8 cellular contexts compared by ENCODE assay signal in the genomic region with DNA sequence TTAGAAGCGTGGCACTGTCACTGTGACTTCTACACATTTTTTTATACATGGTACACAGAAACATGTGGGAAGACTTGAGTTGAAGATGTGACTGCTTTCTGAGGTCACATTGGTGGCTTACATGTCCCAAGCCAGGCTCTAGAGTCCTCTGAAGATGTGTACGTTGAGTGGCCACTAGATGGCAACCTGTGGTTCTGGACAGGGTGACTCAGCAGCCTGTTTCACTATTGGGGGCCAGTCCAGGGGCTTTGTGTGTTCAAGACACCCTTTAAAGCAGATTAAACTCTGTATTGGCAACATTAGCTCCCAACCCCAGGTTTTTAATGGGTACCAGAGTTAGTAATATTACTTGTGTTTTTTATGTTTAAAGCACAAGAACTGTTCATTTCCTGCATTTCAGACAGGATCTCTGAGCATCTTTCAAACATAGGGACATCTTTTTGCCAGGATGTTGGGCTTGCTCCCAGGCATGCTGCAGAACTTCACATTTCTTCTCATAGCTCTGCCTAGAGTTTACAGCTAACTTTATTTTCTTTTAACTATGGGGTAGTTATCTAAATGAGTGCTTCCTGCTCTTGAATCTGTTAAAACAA. TPM values are rescaled to one million over a fixed set of nuclear protein-coding genes. Genes with fewer than 3 reads are reported as not detected.
DNase-seq lines count a peak whose midpoint lies in the region; ATAC-seq and TF ChIP-seq lines count a peak whose summit lies in the region.

No MANE protein-coding gene starts in this region.

- no peak overlapping the region for H3K23ac ChIP-seq in trophoblast cell (ENCODE audit: low read length)

- H3K4me3 Mint-ChIP-seq in activated T-helper 2 cell treated with anti-CD3 and anti-CD28 coated beads, Interferon-gamma antibody, Interleukin-2, Interleukin-4, amounts not matched to agents 10 μg/mL and 5 μg/mL and 100 μg/mL, durations not matched to agents 14 hours and 24 hours and 36 hours (ENCODE audit: low read depth) = no peak overlapping the region

- H2BK12ac ChIP-seq in trophoblast cell (ENCODE audit: low read length) = no peak overlapping the region

- no peak overlapping the region for H2BK120ac ChIP-seq in trophoblast cell (ENCODE audit: insufficient read depth, low read length, poor library complexity)

- no peaks in the 10 kb centered on the region for H3K27me3 Mint-ChIP-seq in activated T-helper 2 cell treated with anti-CD3 and anti-CD28 coated beads, Interferon-gamma antibody, Interleukin-2, Interleukin-4, amounts not matched to agents 10 μg/mL and 5 μg/mL and 100 μg/mL, durations not matched to agents 14 hours and 24 hours and 36 hours (ENCODE audit: low read depth)

- H2BK5ac ChIP-seq in trophoblast cell (ENCODE audit: low read depth, low read length, poor library complexity) = no peak overlapping the region

- H3K4ac ChIP-seq in trophoblast cell (ENCODE audit: low read depth, low read length) = no peak overlapping the region

- no peak overlapping the region for H3K18ac ChIP-seq in trophoblast cell (ENCODE audit: low read length)

- no peaks in the 10 kb centered on the region for H3K9me3 Mint-ChIP-seq in activated T-helper 2 cell treated with anti-CD3 and anti-CD28 coated beads, Interferon-gamma antibody, Interleukin-2, Interleukin-4, amounts not matched to agents 10 μg/mL and 5 μg/mL and 100 μg/mL, durations not matched to agents 14 hours and 24 hours and 36 hours

- no peak overlapping the region for H3K4me2 ChIP-seq in trophoblast cell (ENCODE audit: low read length)

- no peak overlapping the region for H3K14ac ChIP-seq in trophoblast cell (ENCODE audit: low read length)

- no peaks in the 10 kb centered on the region for H3K79me1 ChIP-seq in trophoblast cell (ENCODE audit: low read length)

- intact Hi-C loops in activated T-helper 2 cell treated with anti-CD3 and anti-CD28 coated beads, Interferon-gamma antibody, Interleukin-2, Interleukin-4, amounts not matched to agents 10 μg/mL and 5 μg/mL and 100 μg/mL, durations not matched to agents 14 hours and 24 hours and 36 hours (cut with micrococcal nuclease) = loop anchor here (5.0 kb wide), 2 partner anchors 54 to 131 kb away; a partner anchor contains a TSS
- intact Hi-C loops in vagina (cut with DNase I) = no loop called here

- H4K91ac ChIP-seq in trophoblast cell (ENCODE audit: low read depth, low read length) = no peak overlapping the region

- ATAC-seq in GM21619 (IDR thresholded peaks at IDR 0.05; ENCODE audit: unreplicated experiment) = peak; percentile 98

- TF ChIP-seq POLR2A in vagina (IDR thresholded peaks at IDR 0.05) = no peak

- H2AK5ac ChIP-seq in trophoblast cell (ENCODE audit: low read length) = no peak overlapping the region

- 37% methylated on average over 2 of the region's 2 CpGs for WGBS in HUES64
- no CpG with 5 or more reads among the region's 2 CpGs for whole genome bisulfite sequencing in trophoblast cell (ENCODE audit: extremely low coverage, insufficient coverage, insufficient read length)

- H3K36me3 ChIP-seq in HUES64 (ENCODE audit: insufficient read depth, low read length) = peaks cover 75% of the 10 kb centered on the region
- H3K36me3 ChIP-seq in trophoblast cell (ENCODE audit: control insufficient read depth in 1 of 2, insufficient read depth in 2 of 2, low read length in 2 of 2) = peaks cover 2 to 9% of the 10 kb centered on the region in 2 experiments
- peaks cover 0 to 20% of the 10 kb centered on the region in 2 donors for H3K36me3 ChIP-seq in vagina

- peak; percentile 41 to 66 (median 60) for TF ChIP-seq CTCF in vagina (IDR thresholded peaks at IDR 0.05)

- H3K4me1 ChIP-seq in HUES64 (ENCODE audit: insufficient read depth, low read length) (peaks cover 4% of the 10 kb centered on the region; the same call in 1 of the 2 replicates), trophoblast cell (ENCODE audit: control insufficient read depth in 1 of 2, insufficient read depth in 2 of 2, low read length in 2 of 2) (no peaks in the 10 kb centered on the region), vagina (no peaks in the 10 kb centered on the region)

- H3K27ac ChIP-seq in HUES64 (ENCODE audit: low read depth, low read length) (0 out of 2 replicates have a peak overlapping the region, but pooled peaks have one; percentile 8), trophoblast cell (ENCODE audit: low read depth, low read length) (no peak overlapping the region), vagina (no peak overlapping the region)

- H3K9ac ChIP-seq in HUES64 (ENCODE audit: low read depth, low read length) (no peak overlapping the region), trophoblast cell (ENCODE audit: low read length) (no peak overlapping the region)

- peak; percentile 75 for DNase-seq in ELR (ENCODE audit: low read depth)
- DNase-seq in RPMI8226 = peak; percentile 62
- peak; percentile 29 for DNase-seq in activated T-helper 2 cell treated with anti-CD3 and anti-CD28 coated beads, Interferon-gamma antibody, Interleukin-2, Interleukin-4, amounts not matched to agents 10 μg/mL and 5 μg/mL and 100 μg/mL, durations not matched to agents 14 hours and 24 hours and 36 hours (ENCODE audit: low spot score)
- peak; percentile 79 for DNase-seq in globus pallidus (ENCODE audit: low spot score)
- peak; percentile 31 to 67 for DNase-seq in trophoblast cell
- no peak for DNase-seq in vagina (ENCODE audit: extremely low spot score in 2 of 2)

- H3K27me3 ChIP-seq in HUES64 (ENCODE audit: insufficient read depth, low read length) = no peaks in the 10 kb centered on the region
- H3K27me3 ChIP-seq in trophoblast cell (ENCODE audit: insufficient read depth, low read length) = no peaks in the 10 kb centered on the region
- H3K27me3 ChIP-seq in vagina = no peaks in the 10 kb centered on the region

- H2AFZ ChIP-seq in trophoblast cell (ENCODE audit: insufficient read depth, low read length, poor library complexity) = no peak overlapping the region

- H4K8ac ChIP-seq in trophoblast cell (ENCODE audit: low read depth, low read length) = no peak overlapping the region

- H3K36me3 Mint-ChIP-seq in activated T-helper 2 cell treated with anti-CD3 and anti-CD28 coated beads, Interferon-gamma antibody, Interleukin-2, Interleukin-4, amounts not matched to agents 10 μg/mL and 5 μg/mL and 100 μg/mL, durations not matched to agents 14 hours and 24 hours and 36 hours (ENCODE audit: low read depth) = peaks cover 25% of the 10 kb centered on the region

- H3K4me3 ChIP-seq in HUES64 (ENCODE audit: low read length) = no peak overlapping the region
- H3K4me3 ChIP-seq in trophoblast cell (ENCODE audit: low read depth, low read length) = no peak overlapping the region
- no peak overlapping the region for H3K4me3 ChIP-seq in vagina

- peaks cover 15% of the 10 kb centered on the region for H3K4me1 Mint-ChIP-seq in activated T-helper 2 cell treated with anti-CD3 and anti-CD28 coated beads, Interferon-gamma antibody, Interleukin-2, Interleukin-4, amounts not matched to agents 10 μg/mL and 5 μg/mL and 100 μg/mL, durations not matched to agents 14 hours and 24 hours and 36 hours (ENCODE audit: low read depth)

- no peaks in the 10 kb centered on the region for H3K79me2 ChIP-seq in trophoblast cell (ENCODE audit: control insufficient read depth, insufficient read depth, low read length, poor library complexity)

- no peak overlapping the region for H4K12ac ChIP-seq in trophoblast cell (ENCODE audit: low read depth, low read length)

- H3K9me3 ChIP-seq in HUES64 (ENCODE audit: insufficient read depth, low read depth, low read length) = no peaks in the 10 kb centered on the region
- H3K9me3 ChIP-seq in trophoblast cell (ENCODE audit: insufficient read depth, low read depth, low read length) = no peaks in the 10 kb centered on the region
- H3K9me3 ChIP-seq in vagina = no peaks in the 10 kb centered on the region

- peak overlapping the region; percentile 35 for H3K27ac Mint-ChIP-seq in activated T-helper 2 cell treated with anti-CD3 and anti-CD28 coated beads, Interferon-gamma antibody, Interleukin-2, Interleukin-4, amounts not matched to agents 10 μg/mL and 5 μg/mL and 100 μg/mL, durations not matched to agents 14 hours and 24 hours and 36 hours

RNA-seq across cellular contexts. Expression of a gene that starts 53.0 kb away (rescaled TPM):
- 26.5 TPM for polyA plus RNA-seq in HUES64 (2013, experiment 1 of 2)
- polyA plus RNA-seq in HUES64 (2013, experiment 2 of 2) = 25.7 TPM
- total RNA-seq in activated T-helper 2 cell treated with anti-CD3 and anti-CD28 coated beads, Interferon-gamma antibody, Interleukin-2, Interleukin-4, amounts not matched to agents 10 μg/mL and 5 μg/mL and 100 μg/mL, durations not matched to agents 14 hours and 24 hours and 36 hours = 31.5 and 32.6 TPM in 2 replicates
- 11.5 and 11.7 TPM in 2 replicates for polyA plus RNA-seq in trophoblast cell (2013)
- total RNA-seq in vagina = 47.4 TPM

Comparison
In these comparisons a context has a peak if more than half of its experiments do, and no peak if none do; other contexts are left out.
1. DNase-seq: peak in ELR (single experiment), RPMI8226 (single experiment), activated T-helper 2 cell treated with anti-CD3 and anti-CD28 coated beads, Interferon-gamma antibody, Interleukin-2, Interleukin-4, amounts not matched to agents 10 μg/mL and 5 μg/mL and 100 μg/mL, durations not matched to agents 14 hours and 24 hours and 36 hours (single experiment), globus pallidus (single experiment) and trophoblast cell (2 of 2); none in vagina (0 of 2).